Comparison of ENCODE assay signal across 8 cellular contexts in the genomic region with DNA sequence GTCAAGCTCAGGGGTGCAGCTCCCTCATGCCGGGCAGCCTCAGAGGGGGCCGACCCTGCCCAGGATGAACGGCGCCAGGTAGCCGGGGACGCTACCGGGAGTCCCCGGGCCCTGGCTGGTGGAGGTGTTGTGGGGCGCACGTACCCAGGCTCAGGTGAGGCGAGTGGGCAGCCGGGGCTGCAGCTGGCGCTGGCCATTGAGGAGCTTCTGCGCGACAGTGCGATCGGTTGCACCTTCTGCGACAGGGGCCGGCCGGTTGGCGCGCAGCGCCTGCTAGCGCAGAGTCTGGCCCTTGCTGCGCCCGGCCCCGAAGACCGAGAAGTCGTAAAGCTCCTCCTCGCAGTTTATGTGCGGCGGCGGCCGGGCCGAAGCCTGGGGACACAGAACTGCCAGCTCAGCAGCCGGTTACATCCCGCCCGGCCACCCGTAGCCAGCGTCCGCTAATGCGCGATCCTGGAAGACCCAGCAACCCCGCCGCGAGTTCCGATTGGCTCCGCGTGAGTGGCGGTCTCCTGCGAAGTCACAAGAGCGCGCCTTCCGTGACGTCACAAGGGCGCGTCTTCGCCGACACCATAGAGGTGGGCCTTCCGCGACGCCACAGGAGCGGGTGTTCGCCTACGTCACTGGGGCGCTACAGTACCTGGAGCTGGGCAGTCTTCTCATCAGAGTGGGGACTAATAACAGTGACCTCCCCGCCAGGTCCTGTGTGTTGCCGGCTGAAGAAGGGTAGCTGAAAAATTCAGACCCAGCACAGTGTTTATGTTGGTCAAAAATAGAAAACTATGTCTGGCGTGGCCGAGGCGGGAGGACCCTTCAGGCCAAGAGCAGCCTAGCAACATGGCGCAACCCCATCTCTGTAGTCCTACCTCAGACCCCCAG.
DNase-seq lines count a peak whose midpoint lies in the region; ATAC-seq and FAIRE-seq lines count a peak whose summit lies in the region.
"Not testable (repeated sequence)": the region's sequence is repeated elsewhere in the genome, so short reads cannot be mapped to it uniquely, and the experiment has no call there.

No MANE protein-coding gene starts in this region.

- H3K4me1 ChIP-seq in mesodermal cell (ENCODE audit: control insufficient read depth, insufficient read depth, low read length, poor library complexity, severe bottlenecking) = not testable (repeated sequence)

- in situ Hi-C loops in Caki2 (cut with HindIII; ENCODE audit: low pct_unique_long_range_greater_than_20kb, low sequenced_read_pairs) = not testable (repeated sequence)

- peak; percentile 100 for ATAC-seq in GM21390 (IDR thresholded peaks at IDR 0.05; ENCODE audit: unreplicated experiment)

- WGBS in mesodermal cell (ENCODE audit: insufficient coverage in 2 of 2), 2 experiments = 0 to 2% methylated on average over 53 to 60 of the region's 72 CpGs

- FAIRE-seq in endometrium (lab: Jason Lieb, UNC) = peak; percentile 73

- not testable (repeated sequence) for H3K36me3 ChIP-seq in mesodermal cell (ENCODE audit: control insufficient read depth, insufficient read depth, low read length)

- not testable (repeated sequence) for H3K9me3 ChIP-seq in mesodermal cell (ENCODE audit: control insufficient read depth, low read length)

- peak overlapping the region; percentile 64 for H3K4me3 ChIP-seq in mesodermal cell (ENCODE audit: extremely low read depth, insufficient read depth, low read length, poor library complexity, severe bottlenecking)

- H3K27ac ChIP-seq in mesodermal cell (ENCODE audit: low read depth, low read length, severe bottlenecking) = peak overlapping the region; percentile 86

- DNase-seq in Caki2 (ENCODE audit: low read depth) = peak; percentile 97
- peak; percentile 7 to 96 (median 91) for DNase-seq in HUDEP-2 (lab: John Stamatoyannopoulos, UW; ENCODE audit: unreplicated experiment in 76 of 76)
- DNase-seq in NOMO-1 treated with dmso at 0.1 percent for 144 hours (lab: John Stamatoyannopoulos, UW; ENCODE audit: unreplicated experiment) = peak; percentile 89
- peak; percentile 95 for DNase-seq in activated CD8-positive, alpha-beta memory T cell treated with anti-CD3 and anti-CD28 coated beads, Interleukin-2, amount 50 U/mL, for 24 hours (ENCODE audit: extremely low read depth)
- peak; percentile 99 for DNase-seq in stimulated activated CD8-positive, alpha-beta memory T cell treated with anti-CD3 and anti-CD28 coated beads, Interleukin-15, amount 100 ng/mL, for 24 hours (ENCODE audit: low read depth)

Comparison
In these comparisons a context has a peak if more than half of its experiments do, and no peak if none do; other contexts are left out.
1. Peak in every context shown above with its lines: DNase-seq, ATAC-seq, H3K4me3 ChIP-seq and H3K27ac ChIP-seq.